ENCODE assay signal across 21 cellular contexts in the genomic region with DNA sequence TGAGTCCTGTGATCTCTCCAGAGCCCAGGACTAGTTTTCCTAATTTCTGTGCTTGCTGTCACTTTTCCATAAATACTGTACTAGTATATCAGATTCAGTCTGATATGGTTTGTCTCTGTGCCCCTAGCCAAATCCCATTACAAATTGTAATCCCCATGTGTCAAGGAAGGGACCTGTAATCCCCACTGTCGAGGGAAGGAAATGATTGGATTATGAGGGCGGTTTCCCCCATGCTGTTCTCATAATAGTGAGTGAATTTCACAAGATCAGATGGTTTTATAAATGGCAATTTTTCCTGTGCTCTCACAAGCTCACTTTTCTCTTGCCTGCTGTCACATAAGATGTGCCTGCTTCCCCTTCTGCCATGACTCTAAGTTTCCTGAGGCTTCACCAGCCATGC.
"Had no signal": no experiment of that assay in that cellular context is flagged by ENCODE, and none has a peak within 500 bp of the region (broad histone marks: within the 10 kb centered on the region; RNA-seq: fewer than 3 reads in every experiment).

No MANE protein-coding gene starts in this region.

- ATAC-seq: left colon, left ventricle myocardium superior, pancreas, right cardiac atrium had no signal

- H3K27ac ChIP-seq: coronary artery, hepatocyte, pancreas, stomach, thoracic aorta, transverse colon had no signal

- H3K4me2 ChIP-seq: hepatocyte had no signal

- DNase-seq: effector CD4-positive, alpha-beta T cell; foreskin melanocyte; head of caudate nucleus; left colon; left ventricle myocardium superior; mesenchymal stem cell; naive B cell; occipital lobe; pancreas; right cardiac atrium; small intestine; stimulated activated CD4-positive, alpha-beta T cell treated with anti-CD3 and anti-CD28 coated beads, Interleukin-12 subunit alpha, Interleukin-12 subunit beta, amount 100 ng/mL, for 4 hours; stimulated activated naive CD4-positive, alpha-beta T cell; stomach; substantia nigra; transverse colon had no signal

- FAIRE-seq: pancreas, small intestine had no signal

- H3K27ac Mint-ChIP-seq: naive B cell, progenitor cell of endocrine pancreas had no signal

- H3K79me2 ChIP-seq: hepatocyte had no signal

- H2AFZ ChIP-seq: hepatocyte had no signal

- H3K9me3 ChIP-seq: pancreas, stomach, thoracic aorta, transverse colon had no signal

- H3K36me3 ChIP-seq: pancreas, stomach, thoracic aorta, transverse colon had no signal

- H3K4me3 ChIP-seq: coronary artery, hepatocyte, lung, pancreas, stomach, thoracic aorta, transverse colon had no signal

- H3K27me3 ChIP-seq: hepatocyte, pancreas, stomach, transverse colon had no signal
